14 cellular contexts compared by ENCODE assay signal in genomic region chr15:93001881-93002280, GRCh38.
A peak's percentile ranks its signal among the peaks of the same experiment; 100 is the strongest.
DNase-seq lines count a peak whose midpoint lies in the region; ATAC-seq and TF ChIP-seq lines count a peak whose summit lies in the region.
"Had no signal": no experiment of that assay in that cellular context is flagged by ENCODE, and none has a peak within 500 bp of the region (broad histone marks: within the 10 kb centered on the region; RNA-seq: fewer than 3 reads in every experiment).

No MANE protein-coding gene starts in this region.

- H3K27me3 Mint-ChIP-seq in stimulated activated naive CD8-positive, alpha-beta T cell treated with anti-CD3 and anti-CD28 coated beads, Interleukin-15, amount 100 ng/mL, for 72 hours, result no peaks in the 10 kb centered on the region

- H3K27me3 ChIP-seq in foreskin keratinocyte, result no peaks in the 10 kb centered on the region
- no peaks in the 10 kb centered on the region for H3K27me3 ChIP-seq in tibial artery

- peaks cover 88 to 98% (median 95%) of the 10 kb centered on the region in 3 donors for H3K36me3 ChIP-seq in tibial artery

- no peak for ATAC-seq in stimulated activated naive CD8-positive, alpha-beta T cell treated with anti-CD3 and anti-CD28 coated beads, Interleukin-15, amount 100 ng/mL, for 72 hours
- no peak for ATAC-seq in stimulated activated naive CD8-positive, alpha-beta T cell treated with anti-CD3 and anti-CD28 coated beads, Interleukin-15, Interleukin-2, amounts not matched to agents 100 U/mL and 50 U/mL, for 24 hours
- ATAC-seq in foreskin keratinocyte, result peak; percentile 76

- no peak overlapping the region for H3K27ac ChIP-seq in RWPE1
- no peak overlapping the region for H3K27ac ChIP-seq in foreskin keratinocyte
- H3K27ac ChIP-seq in tibial artery, result no peak overlapping the region

- no peaks in the 10 kb centered on the region for H3K4me1 Mint-ChIP-seq in stimulated activated naive CD8-positive, alpha-beta T cell treated with anti-CD3 and anti-CD28 coated beads, Interleukin-15, amount 100 ng/mL, for 72 hours

- intact Hi-C loops in tibial artery (cut with DNase I; ENCODE audit: low total_unique reads), result no loop called here

- DNase-seq in stimulated activated naive CD8-positive, alpha-beta T cell treated with anti-CD3 and anti-CD28 coated beads, Interleukin-15, amount 100 ng/mL, for 72 hours, result no peak
- no peak for DNase-seq in stimulated activated naive CD8-positive, alpha-beta T cell treated with anti-CD3 and anti-CD28 coated beads, Interleukin-15, Interleukin-2, amounts not matched to agents 100 U/mL and 50 U/mL, for 24 hours
- no peak for DNase-seq in RWPE1 (ENCODE audit: low spot score)
- DNase-seq in foreskin keratinocyte, result no peak
- no peak for DNase-seq in COLO668 (lab: John Stamatoyannopoulos, UW; ENCODE audit: unreplicated experiment)
- no peak for DNase-seq in NCI-H2196 treated with DMSO at 0.1 percent for 48 hours (lab: John Stamatoyannopoulos, UW; ENCODE audit: unreplicated experiment)
- DNase-seq in tibial artery, result no peak
- DNase-seq in NOMO-1 (lab: John Stamatoyannopoulos, UW; ENCODE audit: unreplicated experiment in 2 of 2), result no peak
- DNase-seq: activated effector memory CD4-positive, alpha-beta T cell treated with Interleukin-2 at 50 U/mL for 16 hours; COR-L47; KBM-7; midbrain; NCI-H226 had no signal

- H3K27ac Mint-ChIP-seq in stimulated activated naive CD8-positive, alpha-beta T cell treated with anti-CD3 and anti-CD28 coated beads, Interleukin-15, amount 100 ng/mL, for 72 hours, result peak overlapping the region; percentile 63 to 71

- no peak overlapping the region for H3K4me3 ChIP-seq in tibial artery
- H3K4me3 ChIP-seq: skin epidermis had no signal

- H3K4me1 ChIP-seq in foreskin keratinocyte (no peaks in the 10 kb centered on the region), tibial artery (no peaks in the 10 kb centered on the region)

- H3K9me3 ChIP-seq in tibial artery, result no peaks in the 10 kb centered on the region

- CTCF ChIA-PET in RWPE1 (lab: Yijun Ruan, JAX), result interaction anchor here (0.6 kb wide), 1 partner anchor 527 kb away, joined by 3 read pairs; no protein-coding TSS in a partner anchor

- POLR2A ChIA-PET in RWPE1 (lab: Yijun Ruan, JAX; ENCODE audit: low non-redundant PET), result no interaction called here

- no peak overlapping the region for H3K4me3 Mint-ChIP-seq in stimulated activated naive CD8-positive, alpha-beta T cell treated with anti-CD3 and anti-CD28 coated beads, Interleukin-15, amount 100 ng/mL, for 72 hours

- no peaks in the 10 kb centered on the region for H3K9me3 Mint-ChIP-seq in stimulated activated naive CD8-positive, alpha-beta T cell treated with anti-CD3 and anti-CD28 coated beads, Interleukin-15, amount 100 ng/mL, for 72 hours

- TF ChIP-seq CTCF in RWPE1 (conservative IDR thresholded peaks at IDR 0.05; ENCODE audit: low read depth) (0 out of 2 replicates have a peak, but pooled peaks have one; percentile 19), foreskin keratinocyte (conservative IDR thresholded peaks at IDR 0.05) (peak; percentile 32), tibial artery (IDR thresholded peaks at IDR 0.05) (no peak)

Comparison
In these comparisons a context has a peak if more than half of its experiments do, and no peak if none do; other contexts are left out.
1. CTCF ChIP-seq: peak in RWPE1 (single experiment) and foreskin keratinocyte (single experiment); none in tibial artery (0 of 2).